17 cellular contexts compared by ENCODE assay signal in genomic region chr5:175336781-175337180, GRCh38.
DNase-seq lines count a peak whose midpoint lies in the region; ATAC-seq and TF ChIP-seq lines count a peak whose summit lies in the region.
"Had no signal": no experiment of that assay in that cellular context is flagged by ENCODE, and none has a peak within 500 bp of the region (broad histone marks: within the 10 kb centered on the region; RNA-seq: fewer than 3 reads in every experiment).

No MANE protein-coding gene starts in this region.

- H3K36me3 ChIP-seq in liver (ENCODE audit: control insufficient read depth in 4 of 4, insufficient read depth in 3 of 4, low read depth in 1 of 4, low read length in 3 of 4) = no peaks in the 10 kb centered on the region
- no peaks in the 10 kb centered on the region for H3K36me3 ChIP-seq in right lobe of liver

- no peak for TF ChIP-seq POLR2A in right lobe of liver (IDR thresholded peaks at IDR 0.05)

- ATAC-seq in right lobe of liver = no peak
- ATAC-seq: K562 had no signal

- H3K9me3 ChIP-seq in liver (ENCODE audit: control insufficient read depth in 4 of 4, low read length in 3 of 4) (peaks cover 0 to 2% (median 0%) of the 10 kb centered on the region in 4 donors), right lobe of liver (no peaks in the 10 kb centered on the region)

- no peak for TF ChIP-seq RAD21 in liver (IDR thresholded peaks at IDR 0.05)

- H3K27ac ChIP-seq in liver (ENCODE audit: low read depth in 1 of 2, low read length in 2 of 2) (no peak overlapping the region), right lobe of liver (no peak overlapping the region)
- H3K27ac ChIP-seq: C4-2B had no signal

- H3K9ac ChIP-seq in liver (ENCODE audit: low read depth in 1 of 2, low read length in 2 of 2) = no peak overlapping the region

- DNase-seq in right lobe of liver (no peak), NCI-H1417 (lab: John Stamatoyannopoulos, UW) (peak in 2 of 3 experiments; percentile 42 to 65), NCI-H748 (lab: John Stamatoyannopoulos, UW; ENCODE audit: unreplicated experiment) (peak; percentile 81), GM20000 (ENCODE audit: low spot score) (no peak), NCI-H2227 (lab: John Stamatoyannopoulos, UW; ENCODE audit: unreplicated experiment) (no peak), A172 (ENCODE audit: low spot score) (no peak)
- DNase-seq: AML-193, GF-D8, GOT3, NCI-H1436 treated with DMSO at 0.1 percent for 48 hours, NCI-H2227 treated with DMSO at 0.1 percent for 48 hours, NCI-H69, OCI-M1, SHP77 had no signal

- no peak for TF ChIP-seq CTCF in liver (IDR thresholded peaks at IDR 0.05; ENCODE audit: low read depth, low read length, missing input control)
- TF ChIP-seq CTCF in right lobe of liver (IDR thresholded peaks at IDR 0.05) = no peak
- no peak for TF ChIP-seq CTCF in GM20000 (IDR thresholded peaks at IDR 0.05; ENCODE audit: extremely low read depth, missing control alignments)

- H3K4me1 ChIP-seq in liver (ENCODE audit: control insufficient read depth in 4 of 4, insufficient read depth in 4 of 4, low read length in 3 of 4) (no peaks in the 10 kb centered on the region), right lobe of liver (no peaks in the 10 kb centered on the region)

- WGBS in liver = 45% methylated on average over 2 of the region's 2 CpGs
- WGBS in right lobe of liver (ENCODE audit: insufficient coverage, low coverage, low lambda C conversion rate, missing lambda C conversion rate) = 29% methylated on average over 2 of the region's 2 CpGs

- peaks cover 0 to 3% (median 0%) of the 10 kb centered on the region in 4 donors for H3K27me3 ChIP-seq in liver (ENCODE audit: control insufficient read depth in 4 of 4, insufficient read depth in 4 of 4, low read length in 3 of 4)
- H3K27me3 ChIP-seq in right lobe of liver = no peaks in the 10 kb centered on the region

- H3K4me3 ChIP-seq in liver (ENCODE audit: low read depth in 1 of 3, low read length in 3 of 3) (no peak overlapping the region), right lobe of liver (no peak overlapping the region)
- H3K4me3 ChIP-seq: K562 had no signal

- intact Hi-C loops in right lobe of liver (cut with DNase I) = no loop called here

TF ChIP-seq in liver, 16 proteins besides CTCF, POLR2A, EP300 and RAD21:
- TF ChIP-seq RXRA (IDR thresholded peaks at IDR 0.05) = no peak
- peak; percentile 17 for TF ChIP-seq REST (IDR thresholded peaks at IDR 0.05)
TF ChIP-seq in liver: peak in this region for 1.

Comparison
In these comparisons a context has a peak if more than half of its experiments do, and no peak if none do; other contexts are left out.
1. DNase-seq: peak in NCI-H1417 (2 of 3) and NCI-H748 (single experiment); none in right lobe of liver (0 of 3), GM20000 (single experiment), NCI-H2227 (single experiment) and A172 (single experiment).